10 cellular contexts compared by ENCODE assay signal in the genomic region with DNA sequence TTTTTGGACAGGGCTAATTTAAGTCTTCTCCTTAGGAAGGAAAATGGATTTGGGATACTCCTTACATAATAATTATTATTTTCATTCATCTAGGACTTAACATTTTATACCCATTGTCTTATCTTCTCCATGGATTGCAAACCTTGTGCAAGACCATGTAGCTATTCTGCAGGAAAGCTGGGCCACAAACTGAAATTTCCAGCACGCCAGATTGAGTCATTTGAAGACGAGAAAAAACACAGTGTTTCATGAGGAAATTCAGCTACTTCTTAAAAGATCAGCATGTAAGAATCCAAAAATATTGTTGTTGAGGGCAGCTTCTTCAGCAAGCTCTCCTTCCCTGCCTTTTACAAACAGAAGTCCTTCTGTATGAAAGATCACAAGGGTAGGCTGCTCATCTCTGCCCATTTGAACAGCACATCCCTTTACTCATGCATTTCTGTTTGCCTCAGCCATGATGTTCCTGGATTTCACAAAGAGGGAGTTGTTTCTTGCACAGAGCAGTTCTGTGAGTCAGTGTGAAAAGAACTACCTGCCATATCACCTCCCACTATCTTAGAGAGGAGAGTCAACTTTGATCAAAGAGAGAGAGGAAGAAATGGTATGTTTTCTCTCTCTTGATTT.
DNase-seq lines count a peak whose midpoint lies in the region; ATAC-seq lines count a peak whose summit lies in the region.
"Had no signal": no experiment of that assay in that cellular context is flagged by ENCODE, and none has a peak within 500 bp of the region (broad histone marks: within the 10 kb centered on the region; RNA-seq: fewer than 3 reads in every experiment).

No MANE protein-coding gene starts in this region.

- ATAC-seq in GM21390 (IDR thresholded peaks at IDR 0.05; ENCODE audit: unreplicated experiment) = no peak
- ATAC-seq in HG03095 (IDR thresholded peaks at IDR 0.05; ENCODE audit: unreplicated experiment) = no peak
- ATAC-seq: HCT116 had no signal

- WGBS in thymus = 41% methylated on average over 2 of the region's 2 CpGs

- H3K27ac Mint-ChIP-seq in activated naive CD4-positive, alpha-beta T cell treated with anti-CD3 and anti-CD28 coated beads, Interleukin-2, amount 10 ng/mL, durations not matched to agents 7 days and 5 days = peak overlapping the region; percentile 93
- H3K27ac Mint-ChIP-seq in activated naive CD8-positive, alpha-beta T cell = peak overlapping the region; percentile 100
- H3K27ac Mint-ChIP-seq in immature natural killer cell = peak overlapping the region in 5 of 6 donors; percentile 71 to 83 (median 80)

- H3K27ac ChIP-seq in thymus (ENCODE audit: low read depth) = peak overlapping the region; percentile 46

- H3K4me1 ChIP-seq in thymus (ENCODE audit: control insufficient read depth, insufficient read depth, low read length) = peaks cover 2% of the 10 kb centered on the region

- peaks cover 14% of the 10 kb centered on the region for H3K9me3 Mint-ChIP-seq in activated naive CD4-positive, alpha-beta T cell treated with anti-CD3 and anti-CD28 coated beads, Interleukin-2, amount 10 ng/mL, durations not matched to agents 7 days and 5 days
- peaks cover 3% of the 10 kb centered on the region for H3K9me3 Mint-ChIP-seq in activated naive CD8-positive, alpha-beta T cell (ENCODE audit: low read depth)
- H3K9me3 Mint-ChIP-seq in immature natural killer cell = no peaks in the 10 kb centered on the region
- H3K9me3 Mint-ChIP-seq: CD14-positive monocyte had no signal

- H3K27me3 ChIP-seq in thymus (ENCODE audit: control insufficient read depth, insufficient read depth) = no peaks in the 10 kb centered on the region

- no peaks in the 10 kb centered on the region for H3K36me3 ChIP-seq in thymus (ENCODE audit: control insufficient read depth, insufficient read depth)

- no peak for DNase-seq in activated naive CD4-positive, alpha-beta T cell treated with anti-CD3 and anti-CD28 coated beads, Interleukin-2, amount 10 ng/mL, durations not matched to agents 7 days and 5 days
- DNase-seq in activated naive CD4-positive, alpha-beta T cell (lab: John Stamatoyannopoulos, UW) = no peak
- DNase-seq in immature natural killer cell = no peak
- DNase-seq in AG08396 (ENCODE audit: low spot score) = no peak

- CTCF ChIA-PET in activated naive CD4-positive, alpha-beta T cell treated with anti-CD3 and anti-CD28 coated beads, Interleukin-2, amount 10 ng/mL, durations not matched to agents 7 days and 5 days (lab: Charles Lee) = interaction anchor here (0.6 to 13.9 kb wide), 4 partner anchors 15 to 542 kb away, joined by 3 to 277 read pairs (median 4); no protein-coding TSS in a partner anchor

- peaks cover 39% of the 10 kb centered on the region for H3K36me3 Mint-ChIP-seq in activated naive CD4-positive, alpha-beta T cell treated with anti-CD3 and anti-CD28 coated beads, Interleukin-2, amount 10 ng/mL, durations not matched to agents 7 days and 5 days
- peaks cover 11% of the 10 kb centered on the region for H3K36me3 Mint-ChIP-seq in activated naive CD8-positive, alpha-beta T cell
- no peaks in the 10 kb centered on the region for H3K36me3 Mint-ChIP-seq in immature natural killer cell
- H3K36me3 Mint-ChIP-seq: CD14-positive monocyte had no signal

- H3K9me3 ChIP-seq in thymus (ENCODE audit: control insufficient read depth) = no peaks in the 10 kb centered on the region

- H3K4me3 ChIP-seq in thymus (ENCODE audit: low read length) = no peak overlapping the region

- H3K4me3 Mint-ChIP-seq in activated naive CD4-positive, alpha-beta T cell treated with anti-CD3 and anti-CD28 coated beads, Interleukin-2, amount 10 ng/mL, durations not matched to agents 7 days and 5 days = no peak overlapping the region
- peak overlapping the region; percentile 83 for H3K4me3 Mint-ChIP-seq in activated naive CD8-positive, alpha-beta T cell
- H3K4me3 Mint-ChIP-seq in immature natural killer cell = peak overlapping the region in 3 of 5 donors; percentile 12 to 15 (median 15)

- H3K27me3 Mint-ChIP-seq in activated naive CD4-positive, alpha-beta T cell treated with anti-CD3 and anti-CD28 coated beads, Interleukin-2, amount 10 ng/mL, durations not matched to agents 7 days and 5 days = no peaks in the 10 kb centered on the region
- H3K27me3 Mint-ChIP-seq in activated naive CD8-positive, alpha-beta T cell = no peaks in the 10 kb centered on the region
- H3K27me3 Mint-ChIP-seq in immature natural killer cell (ENCODE audit: low read depth in 3 of 3) = no peaks in the 10 kb centered on the region

- peaks cover 70% of the 10 kb centered on the region for H3K4me1 Mint-ChIP-seq in activated naive CD4-positive, alpha-beta T cell treated with anti-CD3 and anti-CD28 coated beads, Interleukin-2, amount 10 ng/mL, durations not matched to agents 7 days and 5 days
- H3K4me1 Mint-ChIP-seq in activated naive CD8-positive, alpha-beta T cell (ENCODE audit: low read depth) = peaks cover 55% of the 10 kb centered on the region
- H3K4me1 Mint-ChIP-seq in immature natural killer cell = peaks cover 26 to 33% of the 10 kb centered on the region in 2 donors
